Comparison of ENCODE assay signal across 1 cellular context in the genomic region with DNA sequence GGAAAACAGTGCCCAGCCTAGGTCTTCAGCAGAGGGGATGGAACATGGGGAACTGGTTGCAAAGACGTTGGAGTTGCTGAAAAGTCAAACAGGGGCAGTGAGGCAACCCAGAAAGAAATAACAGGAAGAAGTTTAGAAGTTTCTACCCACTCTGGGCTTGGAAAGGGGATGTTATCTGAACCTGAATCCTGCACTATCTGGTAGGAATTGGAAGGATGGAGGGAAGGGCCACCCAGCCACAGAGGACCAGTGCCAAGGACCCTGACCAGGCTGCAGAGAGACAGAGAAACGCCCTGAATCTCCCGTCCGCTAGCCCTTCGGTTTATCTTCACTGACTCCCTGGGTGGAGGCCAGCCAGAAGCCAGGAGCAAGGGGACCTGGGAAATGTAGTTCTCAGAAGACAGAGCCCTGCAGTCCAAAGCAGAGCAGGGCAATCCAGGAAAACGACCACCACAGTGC.
TF ChIP-seq lines count a peak whose summit lies in the region.

No MANE protein-coding gene starts in this region.

TF ChIP-seq in K562, 482 proteins besides CTCF, POLR2A, EP300 and RAD21 (continued from another document):
- TF ChIP-seq, protein P1, sequence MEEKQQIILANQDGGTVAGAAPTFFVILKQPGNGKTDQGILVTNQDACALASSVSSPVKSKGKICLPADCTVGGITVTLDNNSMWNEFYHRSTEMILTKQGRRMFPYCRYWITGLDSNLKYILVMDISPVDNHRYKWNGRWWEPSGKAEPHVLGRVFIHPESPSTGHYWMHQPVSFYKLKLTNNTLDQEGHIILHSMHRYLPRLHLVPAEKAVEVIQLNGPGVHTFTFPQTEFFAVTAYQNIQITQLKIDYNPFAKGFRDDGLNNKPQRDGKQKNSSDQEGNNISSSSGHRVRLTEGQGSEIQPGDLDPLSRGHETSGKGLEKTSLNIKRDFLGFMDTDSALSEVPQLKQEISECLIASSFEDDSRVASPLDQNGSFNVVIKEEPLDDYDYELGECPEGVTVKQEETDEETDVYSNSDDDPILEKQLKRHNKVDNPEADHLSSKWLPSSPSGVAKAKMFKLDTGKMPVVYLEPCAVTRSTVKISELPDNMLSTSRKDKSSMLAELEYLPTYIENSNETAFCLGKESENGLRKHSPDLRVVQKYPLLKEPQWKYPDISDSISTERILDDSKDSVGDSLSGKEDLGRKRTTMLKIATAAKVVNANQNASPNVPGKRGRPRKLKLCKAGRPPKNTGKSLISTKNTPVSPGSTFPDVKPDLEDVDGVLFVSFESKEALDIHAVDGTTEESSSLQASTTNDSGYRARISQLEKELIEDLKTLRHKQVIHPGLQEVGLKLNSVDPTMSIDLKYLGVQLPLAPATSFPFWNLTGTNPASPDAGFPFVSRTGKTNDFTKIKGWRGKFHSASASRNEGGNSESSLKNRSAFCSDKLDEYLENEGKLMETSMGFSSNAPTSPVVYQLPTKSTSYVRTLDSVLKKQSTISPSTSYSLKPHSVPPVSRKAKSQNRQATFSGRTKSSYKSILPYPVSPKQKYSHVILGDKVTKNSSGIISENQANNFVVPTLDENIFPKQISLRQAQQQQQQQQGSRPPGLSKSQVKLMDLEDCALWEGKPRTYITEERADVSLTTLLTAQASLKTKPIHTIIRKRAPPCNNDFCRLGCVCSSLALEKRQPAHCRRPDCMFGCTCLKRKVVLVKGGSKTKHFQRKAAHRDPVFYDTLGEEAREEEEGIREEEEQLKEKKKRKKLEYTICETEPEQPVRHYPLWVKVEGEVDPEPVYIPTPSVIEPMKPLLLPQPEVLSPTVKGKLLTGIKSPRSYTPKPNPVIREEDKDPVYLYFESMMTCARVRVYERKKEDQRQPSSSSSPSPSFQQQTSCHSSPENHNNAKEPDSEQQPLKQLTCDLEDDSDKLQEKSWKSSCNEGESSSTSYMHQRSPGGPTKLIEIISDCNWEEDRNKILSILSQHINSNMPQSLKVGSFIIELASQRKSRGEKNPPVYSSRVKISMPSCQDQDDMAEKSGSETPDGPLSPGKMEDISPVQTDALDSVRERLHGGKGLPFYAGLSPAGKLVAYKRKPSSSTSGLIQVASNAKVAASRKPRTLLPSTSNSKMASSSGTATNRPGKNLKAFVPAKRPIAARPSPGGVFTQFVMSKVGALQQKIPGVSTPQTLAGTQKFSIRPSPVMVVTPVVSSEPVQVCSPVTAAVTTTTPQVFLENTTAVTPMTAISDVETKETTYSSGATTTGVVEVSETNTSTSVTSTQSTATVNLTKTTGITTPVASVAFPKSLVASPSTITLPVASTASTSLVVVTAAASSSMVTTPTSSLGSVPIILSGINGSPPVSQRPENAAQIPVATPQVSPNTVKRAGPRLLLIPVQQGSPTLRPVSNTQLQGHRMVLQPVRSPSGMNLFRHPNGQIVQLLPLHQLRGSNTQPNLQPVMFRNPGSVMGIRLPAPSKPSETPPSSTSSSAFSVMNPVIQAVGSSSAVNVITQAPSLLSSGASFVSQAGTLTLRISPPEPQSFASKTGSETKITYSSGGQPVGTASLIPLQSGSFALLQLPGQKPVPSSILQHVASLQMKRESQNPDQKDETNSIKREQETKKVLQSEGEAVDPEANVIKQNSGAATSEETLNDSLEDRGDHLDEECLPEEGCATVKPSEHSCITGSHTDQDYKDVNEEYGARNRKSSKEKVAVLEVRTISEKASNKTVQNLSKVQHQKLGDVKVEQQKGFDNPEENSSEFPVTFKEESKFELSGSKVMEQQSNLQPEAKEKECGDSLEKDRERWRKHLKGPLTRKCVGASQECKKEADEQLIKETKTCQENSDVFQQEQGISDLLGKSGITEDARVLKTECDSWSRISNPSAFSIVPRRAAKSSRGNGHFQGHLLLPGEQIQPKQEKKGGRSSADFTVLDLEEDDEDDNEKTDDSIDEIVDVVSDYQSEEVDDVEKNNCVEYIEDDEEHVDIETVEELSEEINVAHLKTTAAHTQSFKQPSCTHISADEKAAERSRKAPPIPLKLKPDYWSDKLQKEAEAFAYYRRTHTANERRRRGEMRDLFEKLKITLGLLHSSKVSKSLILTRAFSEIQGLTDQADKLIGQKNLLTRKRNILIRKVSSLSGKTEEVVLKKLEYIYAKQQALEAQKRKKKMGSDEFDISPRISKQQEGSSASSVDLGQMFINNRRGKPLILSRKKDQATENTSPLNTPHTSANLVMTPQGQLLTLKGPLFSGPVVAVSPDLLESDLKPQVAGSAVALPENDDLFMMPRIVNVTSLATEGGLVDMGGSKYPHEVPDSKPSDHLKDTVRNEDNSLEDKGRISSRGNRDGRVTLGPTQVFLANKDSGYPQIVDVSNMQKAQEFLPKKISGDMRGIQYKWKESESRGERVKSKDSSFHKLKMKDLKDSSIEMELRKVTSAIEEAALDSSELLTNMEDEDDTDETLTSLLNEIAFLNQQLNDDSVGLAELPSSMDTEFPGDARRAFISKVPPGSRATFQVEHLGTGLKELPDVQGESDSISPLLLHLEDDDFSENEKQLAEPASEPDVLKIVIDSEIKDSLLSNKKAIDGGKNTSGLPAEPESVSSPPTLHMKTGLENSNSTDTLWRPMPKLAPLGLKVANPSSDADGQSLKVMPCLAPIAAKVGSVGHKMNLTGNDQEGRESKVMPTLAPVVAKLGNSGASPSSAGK (IDR thresholded peaks at IDR 0.05) = no peak
- TF ChIP-seq KDM5B (IDR thresholded peaks at IDR 0.05; ENCODE audit: insufficient replicate concordance, low read depth, low read length) (peak; percentile 64), KLF1 (tag; IDR thresholded peaks at IDR 0.05) (no peak), SIN3B (IDR thresholded peaks at IDR 0.05; ENCODE audit: low read depth) (no peak), ZBTB7A (IDR thresholded peaks at IDR 0.05; ENCODE audit: borderline replicate concordance, control insufficient read depth, low read depth, low read length) (no peak; the same call in 1 of the 2 replicates), SMAD1 (IDR thresholded peaks at IDR 0.05; ENCODE audit: low read depth, low read length, partially characterized antibody) (peak; percentile 44), PTBP1 (IDR thresholded peaks at IDR 0.05; ENCODE audit: low read depth, low read length) (no peak), CCNT2 (IDR thresholded peaks at IDR 0.05; ENCODE audit: borderline replicate concordance, extremely low read depth, insufficient read length, low read depth, low read length) (no peak), CBX2 (IDR thresholded peaks at IDR 0.05; ENCODE audit: insufficient read depth, low read length, poor library complexity, severe bottlenecking) (no peak), HIVEP1 (CRISPR knock-in tag; IDR thresholded peaks at IDR 0.05) (no peak), CTBP1 (IDR thresholded peaks at IDR 0.05; ENCODE audit: borderline replicate concordance) (no peak; the same call in 1 of the 2 replicates), MITF (IDR thresholded peaks at IDR 0.05) (no peak)
